In the genomic region with DNA sequence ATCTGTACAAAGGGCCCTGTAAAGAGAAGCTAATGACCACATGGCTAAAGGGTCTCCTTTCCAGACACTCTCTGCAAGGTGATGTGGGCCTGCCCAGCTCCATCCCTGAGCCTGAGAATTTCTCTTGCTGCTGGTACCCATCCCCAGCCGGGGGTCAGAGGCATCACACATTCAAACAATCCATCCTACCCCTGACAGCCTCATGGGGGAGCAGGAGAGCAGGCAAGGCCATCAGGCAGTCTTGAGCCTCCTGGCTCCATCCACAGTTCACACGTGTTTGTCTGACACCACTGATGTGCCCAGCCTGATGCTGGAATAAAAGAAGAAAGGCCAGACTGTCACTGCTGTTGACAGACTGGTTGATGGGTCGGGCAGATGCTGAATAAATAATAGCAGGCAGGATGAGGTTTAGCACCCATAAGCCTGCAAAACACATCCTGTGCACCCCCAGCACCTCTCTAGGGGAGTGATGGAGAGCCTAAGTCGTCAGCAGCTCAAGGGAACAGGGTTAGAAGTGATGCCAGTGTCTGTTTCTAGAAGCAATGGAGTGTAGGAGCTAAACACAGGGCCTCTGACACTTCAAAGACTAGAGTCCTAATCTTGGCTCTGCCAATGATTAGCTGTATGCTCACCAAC, we compare ENCODE assay signal across 9 cellular contexts. TPM values are rescaled to one million over a fixed set of nuclear protein-coding genes. Genes with fewer than 3 reads are reported as not detected.
DNase-seq lines count a peak whose midpoint lies in the region; ATAC-seq and TF ChIP-seq lines count a peak whose summit lies in the region.
"Had no signal": no experiment of that assay in that cellular context is flagged by ENCODE, and none has a peak within 500 bp of the region (broad histone marks: within the 10 kb centered on the region; RNA-seq: fewer than 3 reads in every experiment).

No MANE protein-coding gene starts in this region.

- no peak overlapping the region for H3K4me3 Mint-ChIP-seq in central memory CD8-positive, alpha-beta T cell

- H3K4me1 Mint-ChIP-seq in central memory CD8-positive, alpha-beta T cell = no peaks in the 10 kb centered on the region

- DNase-seq in DMS 273 treated with DMSO at 0.1 percent for 48 hours (lab: John Stamatoyannopoulos, UW) (peak; percentile 16), HAP-1 (ENCODE audit: low spot score in 2 of 2) (peak; percentile 32 to 71), RWPE1 (ENCODE audit: low spot score) (peak; percentile 63), left lobe of liver (ENCODE audit: low spot score) (no peak), suprapubic skin (ENCODE audit: low spot score in 2 of 2) (no peak), ureter (ENCODE audit: low spot score) (no peak)
- no peak for DNase-seq in central memory CD8-positive, alpha-beta T cell (ENCODE audit: low spot score in 2 of 2)
- DNase-seq in effector memory CD4-positive, alpha-beta T cell = no peak

- H3K27ac ChIP-seq in RWPE1 = no peak overlapping the region
- no peak overlapping the region for H3K27ac ChIP-seq in suprapubic skin
- no peak overlapping the region for H3K27ac ChIP-seq in effector memory CD4-positive, alpha-beta T cell (ENCODE audit: insufficient read depth, low read length, poor library complexity, severe bottlenecking)
- H3K27ac ChIP-seq: SK-N-MC had no signal

- H3K27me3 Mint-ChIP-seq in central memory CD8-positive, alpha-beta T cell = peaks cover 46% of the 10 kb centered on the region

- H3K27me3 ChIP-seq in HAP-1 (ENCODE audit: low read depth) (peaks cover 81% of the 10 kb centered on the region), suprapubic skin (peaks cover 51% of the 10 kb centered on the region)
- no peaks in the 10 kb centered on the region for H3K27me3 ChIP-seq in effector memory CD4-positive, alpha-beta T cell (replicated peaks; ENCODE audit: control insufficient read depth, insufficient read depth, low read length, poor library complexity, severe bottlenecking)

- peak; percentile 84 for ATAC-seq in central memory CD8-positive, alpha-beta T cell (replicated peaks; ENCODE audit: extremely low read depth, poor library complexity, severe bottlenecking)
- ATAC-seq in left lobe of liver = peak; percentile 73

- H3K4me3 ChIP-seq in HAP-1 = no peak overlapping the region
- no peak overlapping the region for H3K4me3 ChIP-seq in suprapubic skin
- no peak overlapping the region for H3K4me3 ChIP-seq in effector memory CD4-positive, alpha-beta T cell (ENCODE audit: insufficient read depth, low read depth, low read length, poor library complexity, severe bottlenecking)
- H3K4me3 ChIP-seq: SK-N-MC had no signal

- POLR2A ChIA-PET in RWPE1 (lab: Yijun Ruan, JAX; ENCODE audit: low non-redundant PET) = interaction anchor here (0.7 kb wide), 1 partner anchor 9 kb away, joined by 3 read pairs; no protein-coding TSS in a partner anchor

- in situ Hi-C loops in HAP-1 (cut with MboI; ENCODE audit: low sequenced_read_pairs) = no loop called here

- H3K27ac Mint-ChIP-seq in central memory CD8-positive, alpha-beta T cell (ENCODE audit: low read depth) = no peak overlapping the region

- H3K36me3 Mint-ChIP-seq in central memory CD8-positive, alpha-beta T cell (ENCODE audit: insufficient read depth) = peaks cover 3% of the 10 kb centered on the region

- H3K9me3 ChIP-seq in HAP-1 (peaks cover 3% of the 10 kb centered on the region; the same call in 1 of the 2 replicates), suprapubic skin (no peaks in the 10 kb centered on the region)
- H3K9me3 ChIP-seq in effector memory CD4-positive, alpha-beta T cell (ENCODE audit: control insufficient read depth, low read length) = no peaks in the 10 kb centered on the region

- WGBS in suprapubic skin = 36% methylated on average over 3 of the region's 4 CpGs

- TF ChIP-seq POLR2A in suprapubic skin (IDR thresholded peaks at IDR 0.05) = no peak

- TF ChIP-seq CTCF in RWPE1 (conservative IDR thresholded peaks at IDR 0.05; ENCODE audit: low read depth) = peak; percentile 17; the same call in 1 of the 2 replicates
- peak; percentile 18 to 40 for TF ChIP-seq CTCF in suprapubic skin (IDR thresholded peaks at IDR 0.05)

- TF ChIP-seq EP300 in suprapubic skin (IDR thresholded peaks at IDR 0.05) = no peak

- peaks cover 13% of the 10 kb centered on the region for H3K4me1 ChIP-seq in HAP-1
- H3K4me1 ChIP-seq in suprapubic skin = no peaks in the 10 kb centered on the region
- H3K4me1 ChIP-seq in effector memory CD4-positive, alpha-beta T cell (ENCODE audit: control insufficient read depth, insufficient read depth, low read length, poor library complexity, severe bottlenecking) = no peaks in the 10 kb centered on the region

- CTCF ChIA-PET in RWPE1 (lab: Yijun Ruan, JAX) = interaction anchor here (0.7 to 1.2 kb wide), 3 partner anchors 95 to 351 kb away, joined by 3 read pairs; no protein-coding TSS in a partner anchor

- no peaks in the 10 kb centered on the region for H3K36me3 ChIP-seq in HAP-1 (replicated peaks)
- no peaks in the 10 kb centered on the region for H3K36me3 ChIP-seq in suprapubic skin
- H3K36me3 ChIP-seq in effector memory CD4-positive, alpha-beta T cell (ENCODE audit: control insufficient read depth, insufficient read depth, low read length) = no peaks in the 10 kb centered on the region

- H3K9me3 Mint-ChIP-seq in central memory CD8-positive, alpha-beta T cell = no peaks in the 10 kb centered on the region

RNA-seq across cellular contexts. Expression of a gene that starts 43.5 kb away (rescaled TPM):
- total RNA-seq in left lobe of liver (not detected), suprapubic skin (under 1 TPM in 2 of 4 donors, not detected in 2; 0.30 to 0.60 TPM), ureter (0.96 TPM)

Comparison
In these comparisons a context has a peak if more than half of its experiments do, and no peak if none do; other contexts are left out.
1. DNase-seq: peak in DMS 273 treated with DMSO at 0.1 percent for 48 hours (single experiment), HAP-1 (2 of 2) and RWPE1 (single experiment); none in central memory CD8-positive, alpha-beta T cell (0 of 2), left lobe of liver (single experiment), suprapubic skin (0 of 2), effector memory CD4-positive, alpha-beta T cell (0 of 3) and ureter (single experiment).